Comparison of ENCODE assay signal across 10 cellular contexts in genomic region chr12:69024413-69024812, GRCh38.
DNase-seq lines count a peak whose midpoint lies in the region; ATAC-seq and TF ChIP-seq lines count a peak whose summit lies in the region.
"Had no signal": no experiment of that assay in that cellular context is flagged by ENCODE, and none has a peak within 500 bp of the region (broad histone marks: within the 10 kb centered on the region; RNA-seq: fewer than 3 reads in every experiment).

No MANE protein-coding gene starts in this region.

- H3K4me3 Mint-ChIP-seq in MCF 10A (ENCODE audit: unreplicated experiment), result peak overlapping the region; percentile 61
- H3K4me3 Mint-ChIP-seq: central memory CD8-positive, alpha-beta T cell had no signal

- peaks cover 6% of the 10 kb centered on the region for H3K36me3 Mint-ChIP-seq in MCF 10A (ENCODE audit: insufficient read depth, unreplicated experiment)

- intact Hi-C loops in MCF 10A (cut with micrococcal nuclease), result loop anchor here (2.0 to 5.0 kb wide), 2 partner anchors 28 to 48 kb away; no protein-coding TSS in a partner anchor
- intact Hi-C loops in left colon (cut with DNase I, micrococcal nuclease), result no loop called here

- no peaks in the 10 kb centered on the region for H3K36me3 ChIP-seq in upper lobe of left lung
- no peaks in the 10 kb centered on the region for H3K36me3 ChIP-seq in effector memory CD4-positive, alpha-beta T cell (ENCODE audit: control insufficient read depth, insufficient read depth, low read length)

- no peak overlapping the region for H3K4me3 ChIP-seq in upper lobe of left lung
- H3K4me3 ChIP-seq in effector memory CD4-positive, alpha-beta T cell (ENCODE audit: insufficient read depth, low read depth, low read length, poor library complexity, severe bottlenecking), result no peak overlapping the region

- TF ChIP-seq CTCF in MCF 10A (IDR thresholded peaks at IDR 0.05; ENCODE audit: unreplicated experiment) (no peak), upper lobe of left lung (IDR thresholded peaks at IDR 0.05) (no peak)

- peak; percentile 37 for DNase-seq in NCI-H1436 (lab: John Stamatoyannopoulos, UW)
- no peak for DNase-seq in NCI-H1436 treated with DMSO at 0.1 percent for 48 hours (lab: John Stamatoyannopoulos, UW)
- peak; percentile 96 for DNase-seq in MCF 10A (ENCODE audit: unreplicated experiment)
- DNase-seq in left colon, result peak; percentile 88 to 94
- peak in 1 of 2 donors; percentile 95 for DNase-seq in upper lobe of left lung
- no peak for DNase-seq in effector memory CD4-positive, alpha-beta T cell
- DNase-seq: stimulated activated CD4-positive, alpha-beta T cell treated with anti-CD3 and anti-CD28 coated beads, Interleukin-2, amount 100 ng/mL, for 24 hours had no signal

- peaks cover 0 to 3% (median 0%) of the 10 kb centered on the region in 4 donors for H3K4me1 ChIP-seq in upper lobe of left lung
- H3K4me1 ChIP-seq in effector memory CD4-positive, alpha-beta T cell (ENCODE audit: control insufficient read depth, insufficient read depth, low read length, poor library complexity, severe bottlenecking), result no peaks in the 10 kb centered on the region

- ATAC-seq in left colon (peak; percentile 99), upper lobe of left lung (ENCODE audit: low FRiP score in 2 of 2) (peak; percentile 85 to 91), GM21529 (IDR thresholded peaks at IDR 0.05; ENCODE audit: unreplicated experiment) (no peak), HG02973 (IDR thresholded peaks at IDR 0.05; ENCODE audit: unreplicated experiment) (no peak)

- peaks cover 6% of the 10 kb centered on the region for H3K9me3 Mint-ChIP-seq in MCF 10A (ENCODE audit: unreplicated experiment)
- H3K9me3 Mint-ChIP-seq: central memory CD8-positive, alpha-beta T cell had no signal

- TF ChIP-seq POLR2A in upper lobe of left lung (IDR thresholded peaks at IDR 0.05), result peak in 1 of 4 donors; percentile 55

- H3K27ac Mint-ChIP-seq in MCF 10A (ENCODE audit: low read depth, unreplicated experiment), result peak overlapping the region; percentile 88

- CTCF ChIA-PET in MCF 10A (lab: Yijun Ruan, JAX), result interaction anchor here (0.6 to 1.9 kb wide), 4 partner anchors 15 to 127 kb away, joined by 3 to 7 read pairs (median 4); no protein-coding TSS in a partner anchor

- peak overlapping the region; percentile 13 to 56 (median 46) for H3K27ac ChIP-seq in upper lobe of left lung
- no peak overlapping the region for H3K27ac ChIP-seq in effector memory CD4-positive, alpha-beta T cell (ENCODE audit: insufficient read depth, low read length, poor library complexity, severe bottlenecking)

- 69 to 70% methylated on average over 7 of the region's 7 CpGs for WGBS in upper lobe of left lung, 2 donors

- no peaks in the 10 kb centered on the region for H3K27me3 ChIP-seq in upper lobe of left lung
- no peaks in the 10 kb centered on the region for H3K27me3 ChIP-seq in effector memory CD4-positive, alpha-beta T cell (replicated peaks; ENCODE audit: control insufficient read depth, insufficient read depth, low read length, poor library complexity, severe bottlenecking)

- no peaks in the 10 kb centered on the region for H3K9me3 ChIP-seq in upper lobe of left lung
- no peaks in the 10 kb centered on the region for H3K9me3 ChIP-seq in effector memory CD4-positive, alpha-beta T cell (ENCODE audit: control insufficient read depth, low read length)

- H3K4me1 Mint-ChIP-seq in MCF 10A (ENCODE audit: insufficient read depth, unreplicated experiment), result peaks cover 35% of the 10 kb centered on the region
- H3K4me1 Mint-ChIP-seq: central memory CD8-positive, alpha-beta T cell had no signal

- H3K27me3 Mint-ChIP-seq in MCF 10A (ENCODE audit: insufficient read depth, unreplicated experiment), result no peaks in the 10 kb centered on the region

- TF ChIP-seq EP300 in upper lobe of left lung (IDR thresholded peaks at IDR 0.05), result peak in 1 of 4 donors; percentile 85

- POLR2A ChIA-PET in MCF 10A (lab: Yijun Ruan, JAX), result interaction anchor here (0.7 to 5.5 kb wide), 17 partner anchors 10 to 161 kb away, joined by 3 to 62 read pairs (median 6); no protein-coding TSS in a partner anchor

- TSS peak; percentile 31 for BruUV-seq in MCF 10A (replicated peaks; lab: Mats Ljungman, UMichigan)

Comparison
In these comparisons a context has a peak if more than half of its experiments do, and no peak if none do; other contexts are left out.
1. DNase-seq: peak in NCI-H1436 (single experiment), MCF 10A (single experiment) and left colon (2 of 2); none in NCI-H1436 treated with DMSO at 0.1 percent for 48 hours (single experiment) and effector memory CD4-positive, alpha-beta T cell (0 of 3).
2. ATAC-seq: peak in left colon (single experiment) and upper lobe of left lung (2 of 2); none in GM21529 (single experiment) and HG02973 (single experiment).